In the genomic region with DNA sequence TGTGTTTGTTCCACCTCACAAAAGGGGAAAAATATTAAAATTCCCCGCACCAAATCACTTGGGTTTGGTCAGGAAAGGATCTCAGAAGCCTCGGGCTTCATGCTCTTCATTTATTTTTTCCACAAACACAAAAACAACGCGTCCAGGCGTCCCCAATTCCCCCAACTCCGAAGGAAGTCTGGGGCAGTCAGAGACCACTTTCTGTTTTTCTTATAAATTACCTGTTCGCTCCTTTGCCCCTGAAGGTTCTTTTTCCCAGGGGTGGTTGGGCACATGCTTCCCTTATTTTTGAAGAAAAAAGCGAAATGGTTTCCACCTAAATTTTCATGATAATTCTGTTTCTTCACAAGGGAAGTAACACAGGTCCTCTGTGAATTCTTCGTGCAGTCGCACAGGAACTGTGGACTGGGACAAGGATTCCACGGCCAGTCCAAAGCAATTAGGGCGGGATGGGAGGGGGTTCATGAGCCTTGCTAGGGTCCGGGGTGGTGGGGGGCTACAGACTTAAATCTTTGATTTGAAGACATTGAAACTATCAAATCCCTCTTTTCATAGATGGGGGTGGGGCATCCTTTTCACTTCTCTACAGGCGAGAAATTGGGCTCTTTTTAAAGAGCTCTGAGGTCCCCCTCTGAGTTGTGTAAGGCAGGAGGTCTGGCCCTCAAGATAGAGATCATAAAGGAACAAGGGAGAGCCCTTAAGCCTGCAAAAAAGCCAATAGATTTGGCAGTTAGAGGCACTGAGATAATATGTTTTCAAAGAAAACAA, we compare ENCODE assay signal across 7 cellular contexts. TPM values are rescaled to one million over a fixed set of nuclear protein-coding genes. Genes with fewer than 3 reads are reported as not detected.
DNase-seq lines count a peak whose midpoint lies in the region; ATAC-seq and TF ChIP-seq lines count a peak whose summit lies in the region.

No MANE protein-coding gene starts in this region.

- H3K27me3 ChIP-seq in SU-DHL-6 (ENCODE audit: low read length) = no peaks in the 10 kb centered on the region
- H3K27me3 ChIP-seq in endodermal cell (ENCODE audit: control insufficient read depth, insufficient read depth, low read length, poor library complexity, severe bottlenecking) = no peaks in the 10 kb centered on the region
- no peaks in the 10 kb centered on the region for H3K27me3 ChIP-seq in mucosa of stomach (ENCODE audit: control insufficient read depth, insufficient read depth, low read length)
- no peaks in the 10 kb centered on the region for H3K27me3 ChIP-seq in uterus

- WGBS in endodermal cell (ENCODE audit: insufficient coverage in 1 of 2, insufficient read length in 1 of 2), 2 experiments = 0 to 1% methylated on average over 9 to 14 of the region's 14 CpGs

- TF ChIP-seq POLR2A in uterus (IDR thresholded peaks at IDR 0.05) = no peak

- H3K9me2 ChIP-seq in SU-DHL-6 (replicated peaks; ENCODE audit: insufficient read depth, low read length) = no peaks in the 10 kb centered on the region

- H3K4me2 ChIP-seq in SU-DHL-6 (ENCODE audit: low read depth, low read length, poor library complexity, severe bottlenecking) = peak overlapping the region; percentile 79

- H2AFZ ChIP-seq in SU-DHL-6 (ENCODE audit: low read depth, low read length, severe bottlenecking) = peak overlapping the region; percentile 81

- H3K4me3 ChIP-seq in SU-DHL-6 (ENCODE audit: insufficient read depth, low read length, poor library complexity, severe bottlenecking) (peak overlapping the region; percentile 59), endodermal cell (ENCODE audit: low read length) (peak overlapping the region; percentile 94), mucosa of stomach (ENCODE audit: low read length) (peak overlapping the region; percentile 73), uterus (peak overlapping the region; percentile 62 to 68)

- no peaks in the 10 kb centered on the region for H4K20me1 ChIP-seq in SU-DHL-6 (ENCODE audit: low read depth, low read length)

- peaks cover 12% of the 10 kb centered on the region for H3K4me1 ChIP-seq in endodermal cell (ENCODE audit: control insufficient read depth, insufficient read depth, low read length)
- peaks cover 27% of the 10 kb centered on the region for H3K4me1 ChIP-seq in mucosa of stomach (ENCODE audit: control insufficient read depth, insufficient read depth, low read length)
- no peaks in the 10 kb centered on the region for H3K4me1 ChIP-seq in uterus

- H3K9me3 ChIP-seq in SU-DHL-6 (ENCODE audit: insufficient read depth, low read length) (no peaks in the 10 kb centered on the region), endodermal cell (ENCODE audit: control insufficient read depth, low read length) (no peaks in the 10 kb centered on the region), mucosa of stomach (ENCODE audit: control insufficient read depth, low read length) (no peaks in the 10 kb centered on the region), uterus (no peaks in the 10 kb centered on the region)

- no peaks in the 10 kb centered on the region for H3K36me3 Mint-ChIP-seq in endodermal cell (ENCODE audit: low read depth)

- peak overlapping the region; percentile 71 for H3K9ac ChIP-seq in SU-DHL-6 (ENCODE audit: low read length)
- peak overlapping the region; percentile 88 for H3K9ac ChIP-seq in endodermal cell (ENCODE audit: extremely low read depth, low read length, poor library complexity, severe bottlenecking)
- peak overlapping the region; percentile 97 for H3K9ac ChIP-seq in mucosa of stomach (ENCODE audit: low read length)

- DNase-seq in DMS53 treated with DMSO at 0.1 percent for 48 hours (lab: John Stamatoyannopoulos, UW; ENCODE audit: unreplicated experiment) = peak; percentile 43
- DNase-seq in HT-29 (ENCODE audit: low spot score) = peak; percentile 65
- peak; percentile 68 for DNase-seq in endodermal cell
- peak in 1 of 2 donors; percentile 52 for DNase-seq in uterus

- H3F3A ChIP-seq in SU-DHL-6 (ENCODE audit: insufficient read depth) = peaks cover 42% of the 10 kb centered on the region

- intact Hi-C loops in uterus (cut with DNase I; ENCODE audit: low total_unique reads) = no loop called here

- H3K27ac Mint-ChIP-seq in endodermal cell = peak overlapping the region; percentile 95

- ATAC-seq in HG02588 (IDR thresholded peaks at IDR 0.05; ENCODE audit: unreplicated experiment) = no peak

- TF ChIP-seq CTCF in SU-DHL-6 (IDR thresholded peaks at IDR 0.05; ENCODE audit: insufficient read depth, low read length, poor library complexity, severe bottlenecking) (no peak), endodermal cell (conservative IDR thresholded peaks at IDR 0.05) (no peak), uterus (IDR thresholded peaks at IDR 0.05) (no peak)

- H3K36me3 ChIP-seq in SU-DHL-6 (ENCODE audit: low read length) (no peaks in the 10 kb centered on the region), endodermal cell (ENCODE audit: control insufficient read depth, insufficient read depth, low read length) (no peaks in the 10 kb centered on the region), mucosa of stomach (ENCODE audit: control insufficient read depth, insufficient read depth, low read length) (no peaks in the 10 kb centered on the region), uterus (no peaks in the 10 kb centered on the region)

- no peaks in the 10 kb centered on the region for H3K79me2 ChIP-seq in SU-DHL-6 (ENCODE audit: insufficient read depth, low read length)

- peaks cover 19% of the 10 kb centered on the region for H3K4me1 Mint-ChIP-seq in endodermal cell

- peak overlapping the region; percentile 93 for H3K27ac ChIP-seq in SU-DHL-6 (ENCODE audit: low read depth, low read length)
- peak overlapping the region; percentile 40 for H3K27ac ChIP-seq in endodermal cell (ENCODE audit: low read depth, low read length)
- H3K27ac ChIP-seq in uterus = peak overlapping the region; percentile 94 to 96

- H3K27me3 Mint-ChIP-seq in endodermal cell (ENCODE audit: insufficient read depth) = no peaks in the 10 kb centered on the region

- H3K9me3 Mint-ChIP-seq in endodermal cell = no peaks in the 10 kb centered on the region

- peak overlapping the region; percentile 72 for H3K4me3 Mint-ChIP-seq in endodermal cell

RNA-seq across cellular contexts. Expression of a gene that starts 30.5 kb away (rescaled TPM):
- 7.3 and 8.7 TPM in 2 replicates for total RNA-seq in HT-29 (2014; rRNA removed; shearing (Covaris generic))
- total RNA-seq in endodermal cell = 1 to 10 TPM; 1.8 to 2.1 TPM
- 2.7 TPM for polyA plus RNA-seq in endodermal cell (2013, experiment 1 of 2)
- polyA plus RNA-seq in endodermal cell (2013, experiment 2 of 2) = 1.7 TPM
- 1 to 10 TPM; 1.2 to 8.4 (median 6.2) TPM for total RNA-seq in uterus

Comparison
In these comparisons a context has a peak if more than half of its experiments do, and no peak if none do; other contexts are left out.
1. H3K27ac ChIP-seq: peak in every context shown above with its lines; median percentile 95 in uterus; 93 in SU-DHL-6; 40 in endodermal cell.